8 cellular contexts compared by ENCODE assay signal in the genomic region with DNA sequence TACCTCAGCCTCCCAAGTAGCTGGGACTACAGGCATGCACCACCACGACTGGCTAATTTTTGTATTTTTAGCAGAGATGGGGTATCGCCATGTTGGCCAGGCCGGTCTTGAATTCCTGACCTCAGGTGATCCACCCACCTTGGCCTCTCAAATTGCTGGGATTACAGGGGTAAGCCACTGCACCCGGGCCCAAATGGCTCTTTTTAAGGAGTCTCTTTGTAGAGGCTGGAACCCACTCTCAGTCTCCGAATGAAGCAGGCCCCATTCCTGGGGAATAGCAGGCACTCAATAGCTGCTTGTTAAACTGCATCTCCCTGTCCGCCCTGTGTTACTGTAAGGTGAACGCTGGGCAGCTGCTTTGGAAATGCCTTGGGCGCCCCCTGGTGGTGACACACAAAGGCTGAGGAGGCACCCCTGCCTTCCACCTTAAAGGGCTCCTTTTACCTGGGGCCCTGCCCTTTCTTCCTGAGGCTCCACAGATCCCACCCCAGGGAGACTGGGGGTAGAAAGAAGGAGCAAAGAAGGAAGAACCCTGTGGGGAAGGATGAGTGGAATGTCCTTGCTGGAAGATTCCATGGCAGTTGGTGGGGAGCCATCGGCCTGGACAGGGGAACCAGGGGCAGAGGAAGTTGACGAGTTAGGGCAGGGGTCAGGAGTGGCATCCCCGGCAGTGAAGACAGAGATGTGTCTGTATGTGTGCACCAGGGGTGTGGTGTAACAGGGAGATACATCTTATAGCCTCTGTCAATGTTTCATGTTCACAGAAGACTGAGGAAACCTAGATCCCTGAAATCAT. TPM values are rescaled to one million over a fixed set of nuclear protein-coding genes. Genes with fewer than 3 reads are reported as not detected.
A peak's percentile ranks its signal among the peaks of the same experiment; 100 is the strongest.
DNase-seq lines count a peak whose midpoint lies in the region; ATAC-seq and TF ChIP-seq lines count a peak whose summit lies in the region.

No MANE protein-coding gene starts in this region.

- intact Hi-C loops in Calu3 (cut with micrococcal nuclease; ENCODE audit: unreplicated experiment) = loop anchor here (1.0 to 2.0 kb wide), 2 partner anchors 49 to 113 kb away; a partner anchor contains a TSS
- intact Hi-C loops in lower lobe of right lung (cut with DNase I) = loop anchor here (5.0 kb wide), 1 partner anchor 48 kb away; a partner anchor contains a TSS

- ATAC-seq in lower lobe of right lung (peak; percentile 93 to 95), GM19035 (IDR thresholded peaks at IDR 0.05; ENCODE audit: unreplicated experiment) (no peak)

- peak; percentile 99 for TF ChIP-seq CTCF in Calu3 (IDR thresholded peaks at IDR 0.05; ENCODE audit: unreplicated experiment)
- peak; percentile 98 for TF ChIP-seq CTCF in lower lobe of right lung (IDR thresholded peaks at IDR 0.05)

- no peaks in the 10 kb centered on the region for H3K9me3 ChIP-seq in lower lobe of right lung

- H3K4me1 Mint-ChIP-seq in Calu3 (ENCODE audit: low read depth, unreplicated experiment) = peaks cover 15% of the 10 kb centered on the region

- no peak overlapping the region for H3K27ac Mint-ChIP-seq in Calu3 (ENCODE audit: unreplicated experiment)

- peaks cover 8% of the 10 kb centered on the region for H3K36me3 Mint-ChIP-seq in Calu3 (ENCODE audit: insufficient read depth, unreplicated experiment)

- no TSS peak for BruUV-seq in Calu3 (replicated peaks; lab: Mats Ljungman, UMichigan)

- peaks cover 4% of the 10 kb centered on the region for H3K27me3 Mint-ChIP-seq in Calu3 (ENCODE audit: unreplicated experiment)

- no peak overlapping the region for H3K4me3 Mint-ChIP-seq in Calu3 (ENCODE audit: low read depth, unreplicated experiment)

- H3K9me3 Mint-ChIP-seq in Calu3 (ENCODE audit: low read depth, unreplicated experiment) = no peaks in the 10 kb centered on the region

- no peak overlapping the region for H3K27ac ChIP-seq in lower lobe of right lung

- DNase-seq in Calu3 = peak; percentile 98
- DNase-seq in HK-2 (ENCODE audit: unreplicated experiment) = peak; percentile 91
- DNase-seq in NCI-H774 (lab: John Stamatoyannopoulos, UW) = peak; percentile 91
- DNase-seq in activated CD4-positive, alpha-beta T cell treated with anti-CD3 and anti-CD28 coated beads, Interleukin-2, amount 50 U/mL, for 4 hours = peak; percentile 92 to 95
- peak; percentile 91 for DNase-seq in dermis blood vessel endothelial cell
- DNase-seq in lower lobe of right lung = peak; percentile 92
- DNase-seq in stimulated activated CD4-positive, alpha-beta T cell treated with anti-CD3 and anti-CD28 coated beads, TNF-alpha, amount 100 ng/mL, for 48 hours (ENCODE audit: low read depth in 3 of 3) = peak; percentile 78 to 92 (median 87)

- H3K4me3 ChIP-seq in lower lobe of right lung = no peak overlapping the region

- H3K27me3 ChIP-seq in lower lobe of right lung (ENCODE audit: low read depth) = no peaks in the 10 kb centered on the region

- H3K4me1 ChIP-seq in lower lobe of right lung = peaks cover 15% of the 10 kb centered on the region

- H3K36me3 ChIP-seq in lower lobe of right lung = no peaks in the 10 kb centered on the region

- CTCF ChIA-PET in Calu3 (lab: Charles Lee) = interaction anchor here (0.6 to 5.7 kb wide), 16 partner anchors 8 to 121 kb away, joined by 3 to 137 read pairs (median 4); a partner anchor contains a TSS

RNA-seq across cellular contexts. Expression of a gene that starts 6.1 kb away (rescaled TPM):
- 21.5 and 22.4 TPM in 2 replicates for total RNA-seq in Calu3 (2022)
- 1.7 and 2.6 TPM in 2 replicates for total RNA-seq in dermis blood vessel endothelial cell
- 19.4 TPM for total RNA-seq in lower lobe of right lung

RNA-seq across cellular contexts. Expression of a gene that starts 39.0 kb away (rescaled TPM):
- 1.1 and 1.2 TPM in 2 replicates for total RNA-seq in Calu3 (2022)
- total RNA-seq in dermis blood vessel endothelial cell = 3.1 and 4.8 TPM in 2 replicates
- total RNA-seq in lower lobe of right lung = 4.7 TPM

RNA-seq across cellular contexts. Expression of a gene that starts 48.9 kb away (rescaled TPM):
- total RNA-seq in Calu3 (2022) (34.8 and 37.0 TPM in 2 replicates), dermis blood vessel endothelial cell (44.3 and 74.2 TPM in 2 replicates), lower lobe of right lung (30.9 TPM)

RNA-seq across cellular contexts. Expression of a gene that starts 51.4 kb away (rescaled TPM):
- total RNA-seq in Calu3 (2022) (88.0 and 98.5 TPM in 2 replicates), dermis blood vessel endothelial cell (36.4 and 43.0 TPM in 2 replicates), lower lobe of right lung (29.2 TPM)

RNA-seq across cellular contexts. Expression of a gene that starts 58.5 kb away (rescaled TPM):
- total RNA-seq in Calu3 (2022) (2.9 and 4.0 TPM in 2 replicates), dermis blood vessel endothelial cell (0.05 TPM in 1 of 2 replicates, not detected in the other), lower lobe of right lung (11.6 TPM)
